2 cellular contexts compared by ENCODE assay signal in the genomic region with DNA sequence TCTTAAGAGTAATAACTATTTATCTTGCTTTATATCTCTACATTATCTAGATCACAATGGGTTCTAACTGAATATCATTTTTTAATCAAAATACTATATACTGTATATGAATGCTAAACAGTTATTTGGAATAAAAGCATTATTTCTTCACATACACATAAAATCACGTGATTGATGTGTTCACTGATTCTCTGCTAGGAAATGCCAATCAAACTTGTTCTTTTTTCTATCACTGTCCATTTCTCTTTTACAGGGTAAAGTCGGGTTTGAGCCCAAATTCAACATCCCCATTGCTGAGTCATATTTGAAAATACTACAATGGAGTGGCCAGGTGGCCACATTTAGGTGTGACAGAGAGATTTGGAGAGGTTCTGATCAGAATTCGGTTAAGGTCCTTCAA.
TF ChIP-seq lines count a peak whose summit lies in the region.

No MANE protein-coding gene starts in this region.

TF ChIP-seq in K562, 482 proteins besides CTCF, POLR2A, EP300 and RAD21:
- TF ChIP-seq, protein P1, sequence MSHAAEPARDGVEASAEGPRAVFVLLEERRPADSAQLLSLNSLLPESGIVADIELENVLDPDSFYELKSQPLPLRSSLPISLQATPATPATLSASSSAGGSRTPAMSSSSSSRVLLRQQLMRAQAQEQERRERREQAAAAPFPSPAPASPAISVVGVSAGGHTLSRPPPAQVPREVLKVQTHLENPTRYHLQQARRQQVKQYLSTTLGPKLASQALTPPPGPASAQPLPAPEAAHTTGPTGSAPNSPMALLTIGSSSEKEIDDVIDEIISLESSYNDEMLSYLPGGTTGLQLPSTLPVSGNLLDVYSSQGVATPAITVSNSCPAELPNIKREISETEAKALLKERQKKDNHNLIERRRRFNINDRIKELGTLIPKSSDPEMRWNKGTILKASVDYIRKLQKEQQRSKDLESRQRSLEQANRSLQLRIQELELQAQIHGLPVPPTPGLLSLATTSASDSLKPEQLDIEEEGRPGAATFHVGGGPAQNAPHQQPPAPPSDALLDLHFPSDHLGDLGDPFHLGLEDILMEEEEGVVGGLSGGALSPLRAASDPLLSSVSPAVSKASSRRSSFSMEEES (CRISPR knock-in tag; IDR thresholded peaks at IDR 0.05), result peak; percentile 87
- TF ChIP-seq ZNF253 (CRISPR knock-in tag; conservative IDR thresholded peaks at IDR 0.05), result no peak

TF ChIP-seq in neural cell, 6 proteins besides CTCF, POLR2A, EP300 and RAD21:
- TF ChIP-seq EZH2 (IDR thresholded peaks at IDR 0.05; ENCODE audit: borderline replicate concordance, insufficient read depth, low read length, poor library complexity, severe bottlenecking) (no peak), MXI1 (conservative IDR thresholded peaks at IDR 0.05; ENCODE audit: poor library complexity, severe bottlenecking) (no peak), POLR2AphosphoS5 (IDR thresholded peaks at IDR 0.05) (no peak), TAF1 (IDR thresholded peaks at IDR 0.05; ENCODE audit: low read depth) (no peak)
- TF ChIP-seq, protein P2, sequence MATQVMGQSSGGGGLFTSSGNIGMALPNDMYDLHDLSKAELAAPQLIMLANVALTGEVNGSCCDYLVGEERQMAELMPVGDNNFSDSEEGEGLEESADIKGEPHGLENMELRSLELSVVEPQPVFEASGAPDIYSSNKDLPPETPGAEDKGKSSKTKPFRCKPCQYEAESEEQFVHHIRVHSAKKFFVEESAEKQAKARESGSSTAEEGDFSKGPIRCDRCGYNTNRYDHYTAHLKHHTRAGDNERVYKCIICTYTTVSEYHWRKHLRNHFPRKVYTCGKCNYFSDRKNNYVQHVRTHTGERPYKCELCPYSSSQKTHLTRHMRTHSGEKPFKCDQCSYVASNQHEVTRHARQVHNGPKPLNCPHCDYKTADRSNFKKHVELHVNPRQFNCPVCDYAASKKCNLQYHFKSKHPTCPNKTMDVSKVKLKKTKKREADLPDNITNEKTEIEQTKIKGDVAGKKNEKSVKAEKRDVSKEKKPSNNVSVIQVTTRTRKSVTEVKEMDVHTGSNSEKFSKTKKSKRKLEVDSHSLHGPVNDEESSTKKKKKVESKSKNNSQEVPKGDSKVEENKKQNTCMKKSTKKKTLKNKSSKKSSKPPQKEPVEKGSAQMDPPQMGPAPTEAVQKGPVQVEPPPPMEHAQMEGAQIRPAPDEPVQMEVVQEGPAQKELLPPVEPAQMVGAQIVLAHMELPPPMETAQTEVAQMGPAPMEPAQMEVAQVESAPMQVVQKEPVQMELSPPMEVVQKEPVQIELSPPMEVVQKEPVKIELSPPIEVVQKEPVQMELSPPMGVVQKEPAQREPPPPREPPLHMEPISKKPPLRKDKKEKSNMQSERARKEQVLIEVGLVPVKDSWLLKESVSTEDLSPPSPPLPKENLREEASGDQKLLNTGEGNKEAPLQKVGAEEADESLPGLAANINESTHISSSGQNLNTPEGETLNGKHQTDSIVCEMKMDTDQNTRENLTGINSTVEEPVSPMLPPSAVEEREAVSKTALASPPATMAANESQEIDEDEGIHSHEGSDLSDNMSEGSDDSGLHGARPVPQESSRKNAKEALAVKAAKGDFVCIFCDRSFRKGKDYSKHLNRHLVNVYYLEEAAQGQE (IDR thresholded peaks at IDR 0.05; ENCODE audit: borderline replicate concordance), result no peak
